Comparison of ENCODE assay signal across 22 cellular contexts in the genomic region with DNA sequence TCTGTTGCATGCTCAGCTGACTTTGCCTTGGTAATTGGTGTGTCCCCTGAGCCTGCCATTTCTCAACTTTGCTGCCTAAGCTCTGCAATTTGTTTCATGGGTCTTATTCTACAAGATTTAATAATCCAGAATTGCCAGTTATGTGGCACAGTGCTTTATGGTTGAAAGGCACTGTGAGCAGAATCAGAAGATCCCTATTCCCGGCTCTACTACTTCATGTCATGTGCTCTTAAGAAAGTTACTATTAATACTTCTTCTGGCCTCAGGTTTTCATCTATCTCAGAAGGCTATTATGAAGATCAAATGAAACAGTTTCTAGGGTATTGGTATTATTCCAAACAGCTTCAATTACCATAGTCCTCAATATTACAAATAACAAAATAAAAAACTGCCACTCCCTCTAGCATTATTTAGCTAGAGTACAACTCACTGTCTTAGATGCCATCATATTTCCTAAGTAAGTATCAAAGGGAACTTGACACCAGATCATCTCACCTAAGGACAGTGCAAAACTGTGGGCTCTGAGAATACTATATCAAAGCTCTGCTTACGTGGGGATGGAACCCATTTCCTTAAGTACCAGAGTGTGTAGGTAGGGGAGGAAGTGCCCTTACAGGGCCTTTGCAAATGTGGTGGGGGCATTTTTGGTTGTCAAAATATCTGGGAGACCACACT.
"Had no signal": no experiment of that assay in that cellular context is flagged by ENCODE, and none has a peak within 500 bp of the region (broad histone marks: within the 10 kb centered on the region; RNA-seq: fewer than 3 reads in every experiment).

No MANE protein-coding gene starts in this region.

- H3K9ac ChIP-seq: SK-N-SH had no signal

- H3K9me3 ChIP-seq: MG63, SK-N-SH had no signal

- H3K4me2 ChIP-seq: SK-N-SH had no signal

- H3K4me3 ChIP-seq: MG63 had no signal

- DNase-seq: IMR-90, Karpas-422, KG1, MG63, NCI-H1092, NCI-H1105 treated with DMSO at 0.1 percent for 48 hours, NCI-H1417 treated with DMSO at 0.1 percent for 48 hours, NCI-H146, NCI-H1694 treated with DMSO at 0.1 percent for 48 hours, NCI-H2029, NCI-H2081 treated with DMSO at 0.1 percent for 48 hours, NCI-H2171, NCI-H226, NCI-H446, NCI-H510A, NCI-H524 treated with DMSO at 0.1 percent for 48 hours, NCI-H69, NCI-H774, RPMI8226, SHP77, SK-N-SH had no signal

- H3K27me3 ChIP-seq: MG63 had no signal

- H3K36me3 ChIP-seq: MG63 had no signal

- ATAC-seq: HepG2 had no signal
